ENCODE assay signal across 14 cellular contexts in genomic region chr14:95494456-95494855, GRCh38. TPM values are rescaled to one million over a fixed set of nuclear protein-coding genes. Genes with fewer than 3 reads are reported as not detected.
A peak's percentile ranks its signal among the peaks of the same experiment; 100 is the strongest.
DNase-seq lines count a peak whose midpoint lies in the region; ATAC-seq and TF ChIP-seq lines count a peak whose summit lies in the region.
"Had no signal": no experiment of that assay in that cellular context is flagged by ENCODE, and none has a peak within 500 bp of the region (broad histone marks: within the 10 kb centered on the region; RNA-seq: fewer than 3 reads in every experiment).

No MANE protein-coding gene starts in this region.

- CTCF ChIA-PET in CD8-positive, alpha-beta T cell (lab: Charles Lee), result interaction anchor here (1.0 to 1.2 kb wide), 2 partner anchors 22 to 27 kb away, joined by 3 read pairs; no protein-coding TSS in a partner anchor
- CTCF ChIA-PET in activated CD4-positive, alpha-beta memory T cell treated with anti-CD3 and anti-CD28 coated beads for 36 hours (lab: Charles Lee), result interaction anchor here (0.9 to 1.0 kb wide), 2 partner anchors 28 to 52 kb away, joined by 3 to 8 read pairs; no protein-coding TSS in a partner anchor

- DNase-seq in CD8-positive, alpha-beta T cell, result no peak
- DNase-seq in activated CD4-positive, alpha-beta memory T cell treated with anti-CD3 and anti-CD28 coated beads for 36 hours, result no peak
- no peak for DNase-seq in naive thymus-derived CD8-positive, alpha-beta T cell
- DNase-seq in brain microvascular endothelial cell (no peak), ascending aorta (ENCODE audit: low spot score in 2 of 2) (no peak)
- DNase-seq: C1 segment of cervical spinal cord; foreskin keratinocyte; NCI-H146; NCI-H226; PC-3; retina; stimulated activated CD4-positive, alpha-beta T cell treated with anti-CD3 and anti-CD28 coated beads, Interleukin-15, amount 100 ng/mL, for 24 hours had no signal

- in situ Hi-C loops in brain microvascular endothelial cell (cut with HindIII; ENCODE audit: low pct_ligation_motif_present, low sequenced_read_pairs), result no loop called here

- no peak overlapping the region for H3K4me3 Mint-ChIP-seq in CD8-positive, alpha-beta T cell
- no peak overlapping the region for H3K4me3 Mint-ChIP-seq in activated CD4-positive, alpha-beta memory T cell treated with anti-CD3 and anti-CD28 coated beads for 36 hours
- H3K4me3 Mint-ChIP-seq in naive thymus-derived CD8-positive, alpha-beta T cell, result peak overlapping the region in 1 of 10 donors; percentile 1

- H3K4me3 ChIP-seq in BLaER1 treated with 17β-estradiol and CSF1 and Interleukin-3, amounts not matched to agents 10 nM and 100 nM, result peak overlapping the region in 2 of 10 experiments; percentile 4 to 17; a peak in 1 of 20 replicates
- no peak overlapping the region for H3K4me3 ChIP-seq in CD8-positive, alpha-beta T cell (ENCODE audit: low read depth, low read length)
- H3K4me3 ChIP-seq in brain microvascular endothelial cell (ENCODE audit: low read depth, low read length), result no peak overlapping the region
- H3K4me3 ChIP-seq in ascending aorta, result no peak overlapping the region

- peaks cover 0 to 41% (median 29%) of the 10 kb centered on the region in 11 experiments; a peak in 15 of 22 replicates for H4K20me1 ChIP-seq in BLaER1 treated with 17β-estradiol and CSF1 and Interleukin-3, amounts not matched to agents 10 nM and 100 nM

- no peak for ATAC-seq in CD8-positive, alpha-beta T cell
- ATAC-seq in naive thymus-derived CD8-positive, alpha-beta T cell, result no peak
- ATAC-seq in GM18870 (IDR thresholded peaks at IDR 0.05; ENCODE audit: unreplicated experiment), result no peak
- ATAC-seq: foreskin keratinocyte, PC-3 had no signal

- peaks cover 9 to 13% (median 11%) of the 10 kb centered on the region in 11 experiments; a peak in 21 of 22 replicates for H3K9me3 ChIP-seq in BLaER1 treated with 17β-estradiol and CSF1 and Interleukin-3, amounts not matched to agents 10 nM and 100 nM (replicated peaks in 1 of 11)
- H3K9me3 ChIP-seq in CD8-positive, alpha-beta T cell (ENCODE audit: low read length), result no peaks in the 10 kb centered on the region
- no peaks in the 10 kb centered on the region for H3K9me3 ChIP-seq in ascending aorta

- peaks cover 51% of the 10 kb centered on the region for H3K4me1 Mint-ChIP-seq in CD8-positive, alpha-beta T cell (ENCODE audit: low read depth)
- H3K4me1 Mint-ChIP-seq in activated CD4-positive, alpha-beta memory T cell treated with anti-CD3 and anti-CD28 coated beads for 36 hours (ENCODE audit: low read depth), result peaks cover 63% of the 10 kb centered on the region
- H3K4me1 Mint-ChIP-seq in naive thymus-derived CD8-positive, alpha-beta T cell, result peaks cover 23 to 76% (median 67%) of the 10 kb centered on the region in 4 donors

- peaks cover 11% of the 10 kb centered on the region for H3K36me3 Mint-ChIP-seq in CD8-positive, alpha-beta T cell
- H3K36me3 Mint-ChIP-seq in activated CD4-positive, alpha-beta memory T cell treated with anti-CD3 and anti-CD28 coated beads for 36 hours, result peaks cover 12% of the 10 kb centered on the region
- peaks cover 0 to 7% (median 2%) of the 10 kb centered on the region in 3 donors for H3K36me3 Mint-ChIP-seq in naive thymus-derived CD8-positive, alpha-beta T cell

- no peaks in the 10 kb centered on the region for H3K27me3 Mint-ChIP-seq in CD8-positive, alpha-beta T cell (ENCODE audit: low read depth)
- no peaks in the 10 kb centered on the region for H3K27me3 Mint-ChIP-seq in activated CD4-positive, alpha-beta memory T cell treated with anti-CD3 and anti-CD28 coated beads for 36 hours
- no peaks in the 10 kb centered on the region for H3K27me3 Mint-ChIP-seq in naive thymus-derived CD8-positive, alpha-beta T cell

- peak overlapping the region in 10 of 11 experiments; percentile 63 to 96 (median 87); a peak in 18 of 22 replicates for H3K27ac ChIP-seq in BLaER1 treated with 17β-estradiol and CSF1 and Interleukin-3, amounts not matched to agents 10 nM and 100 nM
- no peak overlapping the region for H3K27ac ChIP-seq in CD8-positive, alpha-beta T cell (ENCODE audit: low read depth, low read length)
- no peak overlapping the region for H3K27ac ChIP-seq in brain microvascular endothelial cell
- H3K27ac ChIP-seq in ascending aorta, result no peak overlapping the region
- H3K27ac ChIP-seq: foreskin keratinocyte had no signal

- peak overlapping the region; percentile 84 to 100 (median 93) for H3K4me2 ChIP-seq in BLaER1 treated with 17β-estradiol and CSF1 and Interleukin-3, amounts not matched to agents 10 nM and 100 nM

- intact Hi-C loops in CD8-positive, alpha-beta T cell (cut with DNase I, micrococcal nuclease), result no loop called here
- intact Hi-C loops in activated CD4-positive, alpha-beta memory T cell treated with anti-CD3 and anti-CD28 coated beads for 36 hours (cut with micrococcal nuclease), result no loop called here
- intact Hi-C loops in ascending aorta (cut with DNase I), result no loop called here

- H3K36me3 ChIP-seq in BLaER1 treated with 17β-estradiol and CSF1 and Interleukin-3, amounts not matched to agents 10 nM and 100 nM, result peaks cover 7 to 75% (median 52%) of the 10 kb centered on the region in 11 experiments; a peak in 21 of 22 replicates
- no peaks in the 10 kb centered on the region for H3K36me3 ChIP-seq in CD8-positive, alpha-beta T cell (ENCODE audit: insufficient read depth, low read length)
- H3K36me3 ChIP-seq in brain microvascular endothelial cell (replicated peaks) (no peaks in the 10 kb centered on the region), ascending aorta (no peaks in the 10 kb centered on the region)

- H3K27me3 ChIP-seq in BLaER1 treated with 17β-estradiol and CSF1 and Interleukin-3, amounts not matched to agents 10 nM and 100 nM, result no peaks in the 10 kb centered on the region
- H3K27me3 ChIP-seq in CD8-positive, alpha-beta T cell (ENCODE audit: insufficient read depth, low read length), result no peaks in the 10 kb centered on the region
- H3K27me3 ChIP-seq in brain microvascular endothelial cell (replicated peaks), result no peaks in the 10 kb centered on the region
- H3K27me3 ChIP-seq in ascending aorta, result no peaks in the 10 kb centered on the region
- H3K27me3 ChIP-seq: foreskin keratinocyte had no signal

- peak overlapping the region; percentile 76 for H3K27ac Mint-ChIP-seq in CD8-positive, alpha-beta T cell
- peak overlapping the region; percentile 4 for H3K27ac Mint-ChIP-seq in activated CD4-positive, alpha-beta memory T cell treated with anti-CD3 and anti-CD28 coated beads for 36 hours
- peak overlapping the region in 9 of 10 donors; percentile 2 to 81 (median 73) for H3K27ac Mint-ChIP-seq in naive thymus-derived CD8-positive, alpha-beta T cell

- no peaks in the 10 kb centered on the region for H3K9me3 Mint-ChIP-seq in CD8-positive, alpha-beta T cell
- H3K9me3 Mint-ChIP-seq in activated CD4-positive, alpha-beta memory T cell treated with anti-CD3 and anti-CD28 coated beads for 36 hours, result peaks cover 9% of the 10 kb centered on the region
- H3K9me3 Mint-ChIP-seq in naive thymus-derived CD8-positive, alpha-beta T cell, result no peaks in the 10 kb centered on the region

- peaks cover 82 to 90% (median 85%) of the 10 kb centered on the region in 10 experiments for H3K4me1 ChIP-seq in BLaER1 treated with 17β-estradiol and CSF1 and Interleukin-3, amounts not matched to agents 10 nM and 100 nM
- H3K4me1 ChIP-seq in CD8-positive, alpha-beta T cell (ENCODE audit: insufficient read depth, low read length), result peaks cover 28% of the 10 kb centered on the region
- peaks cover 21 to 55% of the 10 kb centered on the region in 2 donors for H3K4me1 ChIP-seq in ascending aorta

- POLR2A ChIA-PET in CD8-positive, alpha-beta T cell (lab: Charles Lee), result interaction anchor here (2.6 kb wide), 1 partner anchor 29 kb away, joined by 8 read pairs; no protein-coding TSS in a partner anchor
- POLR2A ChIA-PET in activated CD4-positive, alpha-beta memory T cell treated with anti-CD3 and anti-CD28 coated beads for 36 hours (lab: Charles Lee), result interaction anchor here (2.8 kb wide), 1 partner anchor 29 kb away, joined by 16 read pairs; no protein-coding TSS in a partner anchor
- POLR2A ChIA-PET in naive thymus-derived CD8-positive, alpha-beta T cell (lab: Charles Lee), result interaction anchor here (1.0 kb wide), 1 partner anchor 36 kb away, joined by 3 read pairs; no protein-coding TSS in a partner anchor

- H3K9ac ChIP-seq in BLaER1 treated with 17β-estradiol and CSF1 and Interleukin-3, amounts not matched to agents 10 nM and 100 nM, result peak overlapping the region in 9 of 11 experiments; percentile 50 to 81 (median 75); a peak in 14 of 22 replicates

- TF ChIP-seq CTCF in CD8-positive, alpha-beta T cell (IDR thresholded peaks at IDR 0.05), result no peak
- TF ChIP-seq CTCF in brain microvascular endothelial cell (IDR thresholded peaks at IDR 0.05; ENCODE audit: low read depth, low read length, missing control alignments), result no peak
- TF ChIP-seq CTCF in ascending aorta (IDR thresholded peaks at IDR 0.05), result no peak

RNA-seq across cellular contexts. Expression of gene SYNE3, which starts 22.0 kb away (rescaled TPM):
- total RNA-seq in CD8-positive, alpha-beta T cell, result 10 to 100 TPM; 18.5 to 19.7 TPM
- 10 to 100 TPM; 35.3 to 37.3 TPM for total RNA-seq in activated CD4-positive, alpha-beta memory T cell treated with anti-CD3 and anti-CD28 coated beads for 36 hours
- 10 to 100 TPM; 47.1 to 48.2 TPM for total RNA-seq in naive thymus-derived CD8-positive, alpha-beta T cell
- 1 to 10 TPM; 2.4 to 4.6 (median 4.5) TPM for polyA plus RNA-seq in naive thymus-derived CD8-positive, alpha-beta T cell
- total RNA-seq in ascending aorta, result 84.1 TPM

RNA-seq across cellular contexts. Expression of gene GLRX5, which starts 40.4 kb away (rescaled TPM):
- total RNA-seq in CD8-positive, alpha-beta T cell, result 10 to 100 TPM; 13.7 to 15.2 TPM
- 10 to 100 TPM; 31.8 to 32.2 TPM for total RNA-seq in activated CD4-positive, alpha-beta memory T cell treated with anti-CD3 and anti-CD28 coated beads for 36 hours
- 10 to 100 TPM; 17.9 to 22.5 TPM for total RNA-seq in naive thymus-derived CD8-positive, alpha-beta T cell
- polyA plus RNA-seq in naive thymus-derived CD8-positive, alpha-beta T cell, result 10 to 100 TPM; 61.6 to 87.6 (median 67.6) TPM
- total RNA-seq in ascending aorta, result 24.6 TPM

Comparison
In these comparisons a context has a peak if more than half of its experiments do, and no peak if none do; other contexts are left out.
1. H3K27ac ChIP-seq: peak in BLaER1 treated with 17β-estradiol and CSF1 and Interleukin-3, amounts not matched to agents 10 nM and 100 nM (10 of 11); none in CD8-positive, alpha-beta T cell (single experiment), brain microvascular endothelial cell (single experiment) and ascending aorta (0 of 2).
2. H3K27ac Mint-ChIP-seq: peak in every context shown above with its lines; median percentile 76 in CD8-positive, alpha-beta T cell; 73 in naive thymus-derived CD8-positive, alpha-beta T cell; 4 in activated CD4-positive, alpha-beta memory T cell treated with anti-CD3 and anti-CD28 coated beads for 36 hours.